Comparison of ENCODE assay signal across 23 cellular contexts in the genomic region with DNA sequence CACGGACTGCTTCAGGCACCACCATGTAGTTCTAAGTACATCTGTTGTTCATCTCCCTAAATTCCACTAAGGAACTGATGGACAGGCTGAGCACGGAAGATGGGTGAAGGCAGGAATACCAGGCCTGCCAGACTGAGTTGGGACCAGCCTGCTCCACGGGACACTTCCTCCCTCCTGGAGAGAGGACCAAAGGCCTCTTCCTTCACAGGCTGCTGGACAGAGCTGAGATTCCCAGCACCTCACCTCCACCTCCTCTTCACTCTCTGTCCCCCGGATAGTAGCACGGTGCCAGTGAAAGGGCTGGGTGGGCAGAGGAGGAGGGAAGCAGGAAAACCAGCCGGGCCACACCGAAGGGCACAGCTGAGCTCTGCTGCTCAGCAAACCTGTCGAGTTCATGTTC.
"Had no signal": no experiment of that assay in that cellular context is flagged by ENCODE, and none has a peak within 500 bp of the region (broad histone marks: within the 10 kb centered on the region; RNA-seq: fewer than 3 reads in every experiment).

No MANE protein-coding gene starts in this region.

- H3K4me3 ChIP-seq: coronary artery, gastroesophageal sphincter, heart left ventricle, thyroid gland had no signal

- H3K27me3 Mint-ChIP-seq: activated B cell treated with CpG ODN at 0.5 μM for 24 hours; activated CD4-positive, alpha-beta memory T cell treated with anti-CD3 and anti-CD28 coated beads for 36 hours; activated naive CD8-positive, alpha-beta T cell treated with anti-CD3 and anti-CD28 coated beads, Interleukin-2, amount 50 U/mL, for 24 hours; activated T-helper 17 cell treated with anti-CD3 and anti-CD28 coated beads, Interleukin-2, amount 50 U/mL, for 72 hours; central memory CD8-positive, alpha-beta T cell; progenitor cell of endocrine pancreas had no signal

- H3K4me1 Mint-ChIP-seq: activated B cell treated with CpG ODN at 0.5 μM for 24 hours; activated T-helper 17 cell treated with anti-CD3 and anti-CD28 coated beads, Interleukin-2, amount 50 U/mL, for 72 hours had no signal

- H3K27ac ChIP-seq: brain microvascular endothelial cell, coronary artery, gastroesophageal sphincter, heart left ventricle, thyroid gland had no signal

- H3K27ac Mint-ChIP-seq: activated B cell treated with CpG ODN at 0.5 μM for 24 hours; activated CD4-positive, alpha-beta memory T cell treated with anti-CD3 and anti-CD28 coated beads for 36 hours; activated naive CD8-positive, alpha-beta T cell treated with anti-CD3 and anti-CD28 coated beads, Interleukin-2, amount 50 U/mL, for 24 hours; activated T-helper 17 cell treated with anti-CD3 and anti-CD28 coated beads, Interleukin-2, amount 50 U/mL, for 72 hours; progenitor cell of endocrine pancreas; T-helper 2 cell treated with Interferon-gamma antibody and Interleukin-4, amounts not matched to agents 5 μg/mL and 100 μg/mL, for 36 hours had no signal

- ATAC-seq: activated naive CD8-positive, alpha-beta T cell treated with anti-CD3 and anti-CD28 coated beads, Interleukin-2, amount 50 U/mL, for 24 hours; activated T-helper 17 cell treated with anti-CD3 and anti-CD28 coated beads, Interleukin-2, amount 50 U/mL, for 72 hours; esophagus mucosa; gastroesophageal sphincter; heart left ventricle; left lobe of liver had no signal

- H3K9me3 ChIP-seq: gastroesophageal sphincter, heart left ventricle, thyroid gland had no signal

- DNase-seq: activated B cell treated with CpG ODN at 0.5 μM for 24 hours; activated CD4-positive, alpha-beta memory T cell treated with anti-CD3 and anti-CD28 coated beads for 36 hours; activated CD4-positive, alpha-beta T cell treated with anti-CD3 and anti-CD28 coated beads for 4 hours; activated naive CD4-positive, alpha-beta T cell treated with Interleukin-2 at 50 U/mL for 16 hours; activated naive CD8-positive, alpha-beta T cell treated with anti-CD3 and anti-CD28 coated beads, Interleukin-2, amount 50 U/mL, for 24 hours; anterior cingulate cortex; brain microvascular endothelial cell; heart left ventricle; kidney; midbrain; stimulated activated CD4-positive, alpha-beta T cell treated with anti-CD3 and anti-CD28 coated beads, Interleukin-12 subunit alpha, Interleukin-12 subunit beta, amount 100 ng/mL, for 4 hours; stimulated activated CD4-positive, alpha-beta T cell treated with anti-CD3 and anti-CD28 coated beads, Interleukin-1b, Interleukin-23, amount 100 ng/mL, for 48 hours; stimulated activated CD8-positive, alpha-beta memory T cell treated with anti-CD3 and anti-CD28 coated beads, Interleukin-4, amount 100 ng/mL, for 48 hours; stimulated activated naive CD4-positive, alpha-beta T cell; thyroid gland had no signal

- H3K4me3 Mint-ChIP-seq: activated B cell treated with CpG ODN at 0.5 μM for 24 hours; activated CD4-positive, alpha-beta memory T cell treated with anti-CD3 and anti-CD28 coated beads for 36 hours; activated naive CD8-positive, alpha-beta T cell treated with anti-CD3 and anti-CD28 coated beads, Interleukin-2, amount 50 U/mL, for 24 hours; activated T-helper 17 cell treated with anti-CD3 and anti-CD28 coated beads, Interleukin-2, amount 50 U/mL, for 72 hours; central memory CD8-positive, alpha-beta T cell; T-helper 2 cell treated with Interferon-gamma antibody and Interleukin-4, amounts not matched to agents 5 μg/mL and 100 μg/mL, for 36 hours had no signal

- H3K27me3 ChIP-seq: brain microvascular endothelial cell, gastroesophageal sphincter, heart left ventricle, thyroid gland had no signal

- FAIRE-seq: kidney had no signal

- H3K9me3 Mint-ChIP-seq: activated B cell treated with CpG ODN at 0.5 μM for 24 hours; activated CD4-positive, alpha-beta memory T cell treated with anti-CD3 and anti-CD28 coated beads for 36 hours; activated naive CD8-positive, alpha-beta T cell treated with anti-CD3 and anti-CD28 coated beads, Interleukin-2, amount 50 U/mL, for 24 hours; activated T-helper 17 cell treated with anti-CD3 and anti-CD28 coated beads, Interleukin-2, amount 50 U/mL, for 72 hours; central memory CD8-positive, alpha-beta T cell; T-helper 2 cell treated with Interferon-gamma antibody and Interleukin-4, amounts not matched to agents 5 μg/mL and 100 μg/mL, for 36 hours had no signal
